In the genomic region with DNA sequence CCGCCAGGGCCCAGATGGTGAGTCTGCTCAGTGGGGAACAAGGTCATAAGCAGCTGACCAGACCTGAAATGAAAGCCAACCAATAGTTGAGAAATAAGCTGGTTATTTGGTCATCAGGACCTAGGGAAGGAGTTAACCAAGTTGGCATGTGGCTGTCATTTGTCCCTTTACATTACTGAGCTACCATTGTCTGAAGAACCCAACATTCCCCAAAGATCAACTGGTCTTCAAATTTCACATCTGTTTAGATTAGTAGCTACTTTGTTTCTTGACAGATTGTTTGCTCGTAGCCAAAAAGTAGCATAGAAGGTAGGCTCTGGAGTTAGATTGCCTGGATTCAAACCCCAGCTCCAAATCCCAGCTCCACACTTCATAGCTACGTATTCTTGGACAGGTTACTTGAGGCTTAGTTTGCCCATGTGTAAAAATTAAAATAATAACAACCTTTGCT, we compare ENCODE assay signal across 1 cellular context.
TF ChIP-seq lines count a peak whose summit lies in the region.

No MANE protein-coding gene starts in this region.

TF ChIP-seq in K562, 482 proteins besides CTCF, POLR2A, EP300 and RAD21 (continued from another document and continues in another):
- TF ChIP-seq BRF2 (IDR thresholded peaks at IDR 0.05; ENCODE audit: borderline replicate concordance, insufficient read depth, insufficient read length) = no peak
- no peak; the same call in 1 of the 2 replicates for TF ChIP-seq ZNF263 (CRISPR knock-in tag; IDR thresholded peaks at IDR 0.05; ENCODE audit: borderline replicate concordance)
- no peak for TF ChIP-seq SP1 (CRISPR knock-in tag; IDR thresholded peaks at IDR 0.05)
- TF ChIP-seq PHF8 (IDR thresholded peaks at IDR 0.05; ENCODE audit: borderline replicate concordance, low read length) = no peak
- TF ChIP-seq BHLHE40 (IDR thresholded peaks at IDR 0.05; ENCODE audit: low read length) = no peak
- TF ChIP-seq TOE1 (IDR thresholded peaks at IDR 0.05; ENCODE audit: borderline replicate concordance) = no peak
- peak; percentile 70; the same call in 1 of the 2 replicates for TF ChIP-seq TOE1 (CRISPR knock-in tag; IDR thresholded peaks at IDR 0.05; ENCODE audit: borderline replicate concordance, low read depth)
- TF ChIP-seq TEAD4 (IDR thresholded peaks at IDR 0.05; ENCODE audit: low read length) = 0 out of 2 replicates have a peak, but pooled peaks have one; percentile 4
- TF ChIP-seq TEAD4 (CRISPR knock-in tag; IDR thresholded peaks at IDR 0.05; ENCODE audit: borderline replicate concordance) = no peak
- TF ChIP-seq SIN3B (IDR thresholded peaks at IDR 0.05; ENCODE audit: low read depth) = no peak
- TF ChIP-seq ZNF699 (CRISPR knock-in tag; IDR thresholded peaks at IDR 0.05; ENCODE audit: insufficient replicate concordance) = no peak
- TF ChIP-seq, protein P1, sequence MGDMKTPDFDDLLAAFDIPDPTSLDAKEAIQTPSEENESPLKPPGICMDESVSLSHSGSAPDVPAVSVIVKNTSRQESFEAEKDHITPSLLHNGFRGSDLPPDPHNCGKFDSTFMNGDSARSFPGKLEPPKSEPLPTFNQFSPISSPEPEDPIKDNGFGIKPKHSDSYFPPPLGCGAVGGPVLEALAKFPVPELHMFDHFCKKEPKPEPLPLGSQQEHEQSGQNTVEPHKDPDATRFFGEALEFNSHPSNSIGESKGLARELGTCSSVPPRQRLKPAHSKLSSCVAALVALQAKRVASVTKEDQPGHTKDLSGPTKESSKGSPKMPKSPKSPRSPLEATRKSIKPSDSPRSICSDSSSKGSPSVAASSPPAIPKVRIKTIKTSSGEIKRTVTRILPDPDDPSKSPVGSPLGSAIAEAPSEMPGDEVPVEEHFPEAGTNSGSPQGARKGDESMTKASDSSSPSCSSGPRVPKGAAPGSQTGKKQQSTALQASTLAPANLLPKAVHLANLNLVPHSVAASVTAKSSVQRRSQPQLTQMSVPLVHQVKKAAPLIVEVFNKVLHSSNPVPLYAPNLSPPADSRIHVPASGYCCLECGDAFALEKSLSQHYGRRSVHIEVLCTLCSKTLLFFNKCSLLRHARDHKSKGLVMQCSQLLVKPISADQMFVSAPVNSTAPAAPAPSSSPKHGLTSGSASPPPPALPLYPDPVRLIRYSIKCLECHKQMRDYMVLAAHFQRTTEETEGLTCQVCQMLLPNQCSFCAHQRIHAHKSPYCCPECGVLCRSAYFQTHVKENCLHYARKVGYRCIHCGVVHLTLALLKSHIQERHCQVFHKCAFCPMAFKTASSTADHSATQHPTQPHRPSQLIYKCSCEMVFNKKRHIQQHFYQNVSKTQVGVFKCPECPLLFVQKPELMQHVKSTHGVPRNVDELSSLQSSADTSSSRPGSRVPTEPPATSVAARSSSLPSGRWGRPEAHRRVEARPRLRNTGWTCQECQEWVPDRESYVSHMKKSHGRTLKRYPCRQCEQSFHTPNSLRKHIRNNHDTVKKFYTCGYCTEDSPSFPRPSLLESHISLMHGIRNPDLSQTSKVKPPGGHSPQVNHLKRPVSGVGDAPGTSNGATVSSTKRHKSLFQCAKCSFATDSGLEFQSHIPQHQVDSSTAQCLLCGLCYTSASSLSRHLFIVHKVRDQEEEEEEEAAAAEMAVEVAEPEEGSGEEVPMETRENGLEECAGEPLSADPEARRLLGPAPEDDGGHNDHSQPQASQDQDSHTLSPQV (IDR thresholded peaks at IDR 0.05) = peak; percentile 54
- TF ChIP-seq, protein P2, sequence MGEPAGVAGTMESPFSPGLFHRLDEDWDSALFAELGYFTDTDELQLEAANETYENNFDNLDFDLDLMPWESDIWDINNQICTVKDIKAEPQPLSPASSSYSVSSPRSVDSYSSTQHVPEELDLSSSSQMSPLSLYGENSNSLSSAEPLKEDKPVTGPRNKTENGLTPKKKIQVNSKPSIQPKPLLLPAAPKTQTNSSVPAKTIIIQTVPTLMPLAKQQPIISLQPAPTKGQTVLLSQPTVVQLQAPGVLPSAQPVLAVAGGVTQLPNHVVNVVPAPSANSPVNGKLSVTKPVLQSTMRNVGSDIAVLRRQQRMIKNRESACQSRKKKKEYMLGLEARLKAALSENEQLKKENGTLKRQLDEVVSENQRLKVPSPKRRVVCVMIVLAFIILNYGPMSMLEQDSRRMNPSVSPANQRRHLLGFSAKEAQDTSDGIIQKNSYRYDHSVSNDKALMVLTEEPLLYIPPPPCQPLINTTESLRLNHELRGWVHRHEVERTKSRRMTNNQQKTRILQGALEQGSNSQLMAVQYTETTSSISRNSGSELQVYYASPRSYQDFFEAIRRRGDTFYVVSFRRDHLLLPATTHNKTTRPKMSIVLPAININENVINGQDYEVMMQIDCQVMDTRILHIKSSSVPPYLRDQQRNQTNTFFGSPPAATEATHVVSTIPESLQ (CRISPR knock-in tag; IDR thresholded peaks at IDR 0.05) = 0 out of 2 replicates have a peak, but pooled peaks have one; percentile 6
- TF ChIP-seq, protein P3, sequence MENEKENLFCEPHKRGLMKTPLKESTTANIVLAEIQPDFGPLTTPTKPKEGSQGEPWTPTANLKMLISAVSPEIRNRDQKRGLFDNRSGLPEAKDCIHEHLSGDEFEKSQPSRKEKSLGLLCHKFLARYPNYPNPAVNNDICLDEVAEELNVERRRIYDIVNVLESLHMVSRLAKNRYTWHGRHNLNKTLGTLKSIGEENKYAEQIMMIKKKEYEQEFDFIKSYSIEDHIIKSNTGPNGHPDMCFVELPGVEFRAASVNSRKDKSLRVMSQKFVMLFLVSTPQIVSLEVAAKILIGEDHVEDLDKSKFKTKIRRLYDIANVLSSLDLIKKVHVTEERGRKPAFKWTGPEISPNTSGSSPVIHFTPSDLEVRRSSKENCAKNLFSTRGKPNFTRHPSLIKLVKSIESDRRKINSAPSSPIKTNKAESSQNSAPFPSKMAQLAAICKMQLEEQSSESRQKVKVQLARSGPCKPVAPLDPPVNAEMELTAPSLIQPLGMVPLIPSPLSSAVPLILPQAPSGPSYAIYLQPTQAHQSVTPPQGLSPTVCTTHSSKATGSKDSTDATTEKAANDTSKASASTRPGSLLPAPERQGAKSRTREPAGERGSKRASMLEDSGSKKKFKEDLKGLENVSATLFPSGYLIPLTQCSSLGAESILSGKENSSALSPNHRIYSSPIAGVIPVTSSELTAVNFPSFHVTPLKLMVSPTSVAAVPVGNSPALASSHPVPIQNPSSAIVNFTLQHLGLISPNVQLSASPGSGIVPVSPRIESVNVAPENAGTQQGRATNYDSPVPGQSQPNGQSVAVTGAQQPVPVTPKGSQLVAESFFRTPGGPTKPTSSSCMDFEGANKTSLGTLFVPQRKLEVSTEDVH (IDR thresholded peaks at IDR 0.05; ENCODE audit: low read depth, partially characterized antibody) = no peak
- TF ChIP-seq PTTG1 (tag; IDR thresholded peaks at IDR 0.05; ENCODE audit: low read depth) = no peak
- TF ChIP-seq ZNF512 (tag; IDR thresholded peaks at IDR 0.05) = no peak
- TF ChIP-seq ATF1 (CRISPR knock-in tag; IDR thresholded peaks at IDR 0.05) = no peak
- no peak for TF ChIP-seq ATF1 (tag; IDR thresholded peaks at IDR 0.05)
- no peak for TF ChIP-seq ZFX (CRISPR knock-in tag; IDR thresholded peaks at IDR 0.05)
- no peak for TF ChIP-seq ETS1 (conservative IDR thresholded peaks at IDR 0.05; ENCODE audit: control insufficient read depth, low read depth, low read length)
- TF ChIP-seq STAT6 (CRISPR knock-in tag; IDR thresholded peaks at IDR 0.05) = no peak
- TF ChIP-seq NR4A1 (CRISPR knock-in tag; IDR thresholded peaks at IDR 0.05) = no peak
- no peak for TF ChIP-seq NR4A1 (tag; IDR thresholded peaks at IDR 0.05)
- no peak for TF ChIP-seq U2AF1 (optimal IDR thresholded peaks at IDR 0.05; ENCODE audit: low read depth, low read length)
- TF ChIP-seq SFPQ (IDR thresholded peaks at IDR 0.05; ENCODE audit: low read depth, low read length) = no peak
- TF ChIP-seq ZNF639 (CRISPR knock-in tag; conservative IDR thresholded peaks at IDR 0.05 in 1 of 2, IDR thresholded peaks at IDR 0.05 in 1 of 2) = no peak
- TF ChIP-seq NR2C2 (CRISPR knock-in tag; IDR thresholded peaks at IDR 0.05) = peak; percentile 59; the same call in 1 of the 2 replicates
- no peak for TF ChIP-seq NR2C2 (tag; IDR thresholded peaks at IDR 0.05)
- TF ChIP-seq CREM (IDR thresholded peaks at IDR 0.05; ENCODE audit: low read depth) = no peak
- no peak for TF ChIP-seq ZNF586 (CRISPR knock-in tag; conservative IDR thresholded peaks at IDR 0.05)
- TF ChIP-seq BCOR (IDR thresholded peaks at IDR 0.05) = no peak
